In genomic region chr10:60661627-60662026, GRCh38 we compare ENCODE assay signal across 12 cellular contexts.
A peak's percentile ranks its signal among the peaks of the same experiment; 100 is the strongest.
DNase-seq lines count a peak whose midpoint lies in the region; ATAC-seq, FAIRE-seq and TF ChIP-seq lines count a peak whose summit lies in the region.
"Had no signal": no experiment of that assay in that cellular context is flagged by ENCODE, and none has a peak within 500 bp of the region (broad histone marks: within the 10 kb centered on the region; RNA-seq: fewer than 3 reads in every experiment).

No MANE protein-coding gene starts in this region.

- intact Hi-C loops in upper lobe of right lung (cut with DNase I): no loop called here

- H3K27ac ChIP-seq in upper lobe of right lung: peak overlapping the region; percentile 52
- H3K27ac ChIP-seq: right atrium auricular region had no signal

- peak; percentile 100 for FAIRE-seq in H54 (lab: Jason Lieb, UNC)

- H3K27me3 ChIP-seq in upper lobe of right lung: no peaks in the 10 kb centered on the region
- H3K27me3 ChIP-seq: right atrium auricular region had no signal

- no peaks in the 10 kb centered on the region for H3K9me3 ChIP-seq in upper lobe of right lung

- peak; percentile 45 for DNase-seq in H54 (ENCODE audit: insufficient read length, low spot score)
- DNase-seq in foreskin fibroblast: peak; percentile 41 to 67
- DNase-seq in upper lobe of right lung: no peak
- DNase-seq in AML-193 (lab: John Stamatoyannopoulos, UW): no peak
- DNase-seq in GM10248 (ENCODE audit: extremely low spot score): no peak
- no peak for DNase-seq in retina
- DNase-seq: amygdala, DMS79, NCI-H446, SHP77 had no signal

- no peaks in the 10 kb centered on the region for H3K36me3 ChIP-seq in upper lobe of right lung
- H3K36me3 ChIP-seq: right atrium auricular region had no signal

- CTCF ChIA-PET in GM10248 (lab: Yijun Ruan, JAX): interaction anchor here (1.0 kb wide), 1 partner anchor 32 kb away, joined by 3 read pairs; no protein-coding TSS in a partner anchor

- H3K4me3 ChIP-seq in foreskin fibroblast (ENCODE audit: low read depth in 1 of 2, low read length in 2 of 2) (no peak overlapping the region), upper lobe of right lung (no peak overlapping the region)
- H3K4me3 ChIP-seq: right atrium auricular region had no signal

- TF ChIP-seq CTCF in foreskin fibroblast (IDR thresholded peaks at IDR 0.05; ENCODE audit: low read depth, low read length) (no peak), upper lobe of right lung (IDR thresholded peaks at IDR 0.05) (no peak), GM10248 (IDR thresholded peaks at IDR 0.05; ENCODE audit: control extremely low read depth, extremely low read depth, low read depth, missing control alignments) (no peak)

- no peak for TF ChIP-seq POLR2A in H54 (IDR thresholded peaks at IDR 0.05; ENCODE audit: low read depth, low read length)

- ATAC-seq in SK-N-SH treated with all-trans-retinoic acid at 6 μM for 48 hours: peak; percentile 82
- ATAC-seq in upper lobe of right lung: peak; percentile 37

- POLR2A ChIA-PET in GM10248 (lab: Yijun Ruan, JAX): no interaction called here

- H3K4me1 ChIP-seq in upper lobe of right lung: peaks cover 11% of the 10 kb centered on the region
- H3K4me1 ChIP-seq: right atrium auricular region had no signal

TF ChIP-seq in SK-N-SH treated with all-trans-retinoic acid at 6 μM for 48 hours, 23 proteins besides CTCF, POLR2A, EP300 and RAD21:
- TF ChIP-seq TCF4 (CRISPR knock-in tag; IDR thresholded peaks at IDR 0.05; ENCODE audit: borderline replicate concordance): no peak
TF ChIP-seq in SK-N-SH treated with all-trans-retinoic acid at 6 μM for 48 hours: peak in this region for 0.

Comparison
In these comparisons a context has a peak if more than half of its experiments do, and no peak if none do; other contexts are left out.
1. DNase-seq: peak in H54 (single experiment) and foreskin fibroblast (2 of 2); none in upper lobe of right lung (single experiment), AML-193 (0 of 2), GM10248 (single experiment) and retina (single experiment).